8 cellular contexts compared by ENCODE assay signal in the genomic region with DNA sequence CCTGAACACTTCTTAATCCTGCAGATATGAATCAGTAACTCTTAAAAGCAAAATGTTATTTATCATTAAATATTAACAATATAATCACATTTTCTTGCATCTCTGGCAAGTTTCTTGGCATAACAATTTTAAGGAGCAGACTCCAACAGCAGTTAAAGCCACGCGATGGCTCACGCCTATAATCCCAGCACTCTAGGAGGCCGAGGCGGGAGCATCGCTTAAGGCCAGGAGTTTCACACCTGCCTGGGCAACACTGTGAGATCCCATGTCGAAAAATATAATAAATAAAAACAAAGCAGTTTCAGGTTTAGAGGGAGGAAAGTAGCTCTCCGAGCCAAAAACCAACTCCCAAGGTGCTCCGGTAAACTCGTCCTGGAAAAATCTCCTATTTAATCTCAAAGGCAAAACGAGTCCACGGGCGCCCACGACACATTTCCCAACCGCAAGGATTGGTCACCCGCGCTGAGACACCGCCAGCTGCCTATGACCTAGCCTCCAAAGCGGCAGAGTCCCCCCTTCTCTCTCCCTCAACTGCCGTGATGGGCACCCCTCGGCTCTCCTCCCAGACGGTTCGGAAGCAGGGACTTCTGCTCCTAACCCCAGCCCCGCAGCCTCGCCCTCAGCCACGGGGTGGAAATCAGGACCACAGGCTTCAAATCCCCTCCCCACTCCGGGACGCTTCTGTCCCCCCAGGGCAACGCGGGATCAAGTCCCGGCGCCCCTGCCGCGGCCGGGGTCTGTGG. TPM values are rescaled to one million over a fixed set of nuclear protein-coding genes. Genes with fewer than 3 reads are reported as not detected.
DNase-seq lines count a peak whose midpoint lies in the region; TF ChIP-seq lines count a peak whose summit lies in the region.
"Not testable (repeated sequence)": the region's sequence is repeated elsewhere in the genome, so short reads cannot be mapped to it uniquely, and the experiment has no call there.

No MANE protein-coding gene starts in this region.

- H3K9me3 ChIP-seq in Loucy (ENCODE audit: insufficient read depth, low read depth, low read length); colonic mucosa; iPS-18c (ENCODE audit: control insufficient read depth, insufficient read depth, low read length); tibial artery: not testable (repeated sequence)

- H3K4me3 ChIP-seq in Loucy (ENCODE audit: low read length, poor library complexity, severe bottlenecking): peak overlapping the region; percentile 95
- peak overlapping the region; percentile 93 for H3K4me3 ChIP-seq in colonic mucosa
- peak overlapping the region; percentile 91 for H3K4me3 ChIP-seq in iPS-18c (ENCODE audit: insufficient read depth, low read depth, low read length)
- peak overlapping the region; percentile 87 to 89 for H3K4me3 ChIP-seq in tibial artery

- peak overlapping the region; percentile 95; the same call in 1 of the 2 replicates for H2AFZ ChIP-seq in Loucy (ENCODE audit: low read length)

- H3K9me3 Mint-ChIP-seq in HFFc6; osteocyte (ENCODE audit: unreplicated experiment): not testable (repeated sequence)

- intact Hi-C loops in colonic mucosa (cut with DNase I): loop anchor here (10.0 kb wide), 1 partner anchor 64 kb away; no protein-coding TSS in a partner anchor
- intact Hi-C loops in tibial artery (cut with DNase I; ENCODE audit: low total_unique reads): not testable (repeated sequence)

- H3K4me3 Mint-ChIP-seq in HFFc6 (peak overlapping the region; percentile 91), osteocyte (ENCODE audit: unreplicated experiment) (peak overlapping the region; percentile 91)

- peak; percentile 25 for DNase-seq in EH (ENCODE audit: low read depth)
- DNase-seq in HFFc6; colonic mucosa; osteocyte (ENCODE audit: extremely low spot score, unreplicated experiment): not testable (repeated sequence)
- peak; percentile 7 for DNase-seq in activated CD4-positive, alpha-beta T cell treated with anti-CD3 and anti-CD28 coated beads, Interleukin-2, amount 50 U/mL, for 1 hour
- DNase-seq in tibial artery: peak; percentile 30 to 67

- not testable (repeated sequence) for H3K36me3 ChIP-seq in Loucy (ENCODE audit: insufficient read depth, low read length); colonic mucosa; tibial artery

- not testable (repeated sequence) for H3F3A ChIP-seq in Loucy (ENCODE audit: low read depth)

- peak overlapping the region; percentile 78 for H3K4me2 ChIP-seq in Loucy (ENCODE audit: low read depth, low read length, poor library complexity, severe bottlenecking)

- H3K9ac ChIP-seq in Loucy (ENCODE audit: low read depth, low read length, poor library complexity, severe bottlenecking): peak overlapping the region; percentile 93
- H3K9ac ChIP-seq in colonic mucosa (ENCODE audit: low read depth in 2 of 2, low read length in 2 of 2): peak overlapping the region; percentile 82 to 87

- not testable (repeated sequence) for H3K9me2 ChIP-seq in Loucy (replicated peaks; ENCODE audit: low read depth, low read length)

- peaks cover 52% of the 10 kb centered on the region for H3K4me1 Mint-ChIP-seq in HFFc6 (ENCODE audit: low read depth)
- peaks cover 46% of the 10 kb centered on the region for H3K4me1 Mint-ChIP-seq in osteocyte (ENCODE audit: unreplicated experiment)

- H3K27ac ChIP-seq in colonic mucosa: peak overlapping the region; percentile 98
- peak overlapping the region; percentile 95 to 96 for H3K27ac ChIP-seq in tibial artery

- peaks cover 66% of the 10 kb centered on the region for H3K79me2 ChIP-seq in Loucy (ENCODE audit: insufficient read depth, low read length)

- peak overlapping the region; percentile 92 for H3K27ac Mint-ChIP-seq in HFFc6
- peak overlapping the region; percentile 97 for H3K27ac Mint-ChIP-seq in osteocyte (ENCODE audit: unreplicated experiment)

- not testable (repeated sequence) for H3K27me3 ChIP-seq in Loucy (ENCODE audit: insufficient read depth, low read length, poor library complexity, severe bottlenecking); colonic mucosa; tibial artery

- H4K20me1 ChIP-seq in Loucy (ENCODE audit: insufficient read depth, low read length, poor library complexity, severe bottlenecking): peaks cover 43% of the 10 kb centered on the region

- TF ChIP-seq CTCF in HFFc6 (IDR thresholded peaks at IDR 0.05); Loucy (conservative IDR thresholded peaks at IDR 0.05; ENCODE audit: low read length); colonic mucosa (IDR thresholded peaks at IDR 0.05); osteocyte (IDR thresholded peaks at IDR 0.05); tibial artery (IDR thresholded peaks at IDR 0.05): not testable (repeated sequence)

- H3K27me3 Mint-ChIP-seq in HFFc6 (ENCODE audit: insufficient read depth); osteocyte (ENCODE audit: unreplicated experiment): not testable (repeated sequence)

- H3K36me3 Mint-ChIP-seq in HFFc6 (ENCODE audit: low read depth); osteocyte (ENCODE audit: unreplicated experiment): not testable (repeated sequence)

- H3K4me1 ChIP-seq in Loucy (ENCODE audit: insufficient read depth, low read length, poor library complexity, severe bottlenecking): peaks cover 35% of the 10 kb centered on the region
- not testable (repeated sequence) for H3K4me1 ChIP-seq in colonic mucosa
- H3K4me1 ChIP-seq in tibial artery: peaks cover 5 to 50% (median 25%) of the 10 kb centered on the region in 4 donors

RNA-seq across cellular contexts. Expression of gene KCTD7, which starts 37.5 kb away (rescaled TPM):
- total RNA-seq in HFFc6 (2021; fragmentation: NEBNext Ultra II Directional; extraction: Animal tissue kit (Norgen Biotek cat#: 25700)): 10 to 100 TPM in 3 of 6 experiments, 1 to 10 TPM in 3; 8.2 to 11.8 (median 10.1) TPM
- total RNA-seq in colonic mucosa (1 to 10 TPM; 4.1 to 6.1 TPM), osteocyte (16.5 and 17.2 TPM in 2 replicates)
